Comparison of ENCODE assay signal across 8 cellular contexts in the genomic region with DNA sequence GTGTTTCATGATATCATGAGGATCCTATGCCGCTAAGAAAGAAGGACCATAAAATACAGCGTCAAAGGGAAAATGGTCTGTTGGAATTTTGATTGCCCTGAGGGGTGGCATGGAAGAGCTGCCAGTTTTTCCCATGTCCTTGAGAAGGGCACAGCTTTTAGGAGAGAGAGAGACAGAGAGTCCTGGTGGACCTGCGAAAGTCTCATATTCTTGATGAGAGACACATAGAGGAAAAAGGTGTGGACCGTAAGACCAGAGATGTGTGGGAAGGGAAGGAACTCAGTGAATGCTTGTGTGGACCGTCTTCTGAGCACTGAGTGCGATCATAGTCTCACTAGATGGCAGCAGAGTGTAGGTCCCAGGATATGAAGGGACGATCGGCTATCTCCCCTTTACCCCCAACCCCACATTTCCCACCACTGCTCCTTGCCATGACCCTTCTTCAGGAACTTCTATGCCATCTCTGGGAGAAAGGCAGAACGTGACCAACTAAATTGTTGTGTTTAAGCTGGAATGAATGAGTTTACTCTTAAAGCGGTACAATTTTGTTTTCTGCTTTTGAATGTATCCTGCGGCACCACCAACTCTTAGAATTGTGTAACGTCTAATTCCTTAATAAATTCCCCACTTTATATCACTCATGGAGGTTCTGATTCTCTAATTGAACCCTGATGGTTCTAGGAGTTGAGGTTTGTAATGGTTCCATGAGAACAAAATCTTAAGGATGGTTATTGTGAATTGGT.
DNase-seq lines count a peak whose midpoint lies in the region; ATAC-seq and TF ChIP-seq lines count a peak whose summit lies in the region.

No MANE protein-coding gene starts in this region.

- no peaks in the 10 kb centered on the region for H3K9me3 ChIP-seq in suprapubic skin

- no peaks in the 10 kb centered on the region for H3K36me3 ChIP-seq in suprapubic skin

- H3K4me1 ChIP-seq in suprapubic skin = peaks cover 10% of the 10 kb centered on the region

- DNase-seq in DMS 273 (lab: John Stamatoyannopoulos, UW; ENCODE audit: unreplicated experiment) (peak; percentile 59), DMS 273 treated with DMSO at 0.1 percent for 48 hours (lab: John Stamatoyannopoulos, UW) (no peak), HuH-7 (ENCODE audit: low spot score) (peak; percentile 17), SK-N-DZ (ENCODE audit: low spot score) (peak; percentile 32), fibroblast of villous mesenchyme (ENCODE audit: low read depth) (peak; percentile 38), pons (ENCODE audit: low spot score) (peak; percentile 45), suprapubic skin (ENCODE audit: low spot score in 2 of 2) (no peak)

- peak; percentile 62 for ATAC-seq in GM19025 (IDR thresholded peaks at IDR 0.05; ENCODE audit: low read depth, unreplicated experiment)

- H3K4me3 ChIP-seq in fibroblast of villous mesenchyme (ENCODE audit: low read depth, low read length) (no peak overlapping the region), suprapubic skin (no peak overlapping the region)

- TF ChIP-seq CTCF in fibroblast of villous mesenchyme (IDR thresholded peaks at IDR 0.05; ENCODE audit: insufficient read depth, low read depth, low read length) = peak; percentile 63
- TF ChIP-seq CTCF in suprapubic skin (IDR thresholded peaks at IDR 0.05) = peak in 1 of 2 donors; percentile 50

- no peak overlapping the region for H3K27ac ChIP-seq in suprapubic skin

- TF ChIP-seq POLR2A in suprapubic skin (IDR thresholded peaks at IDR 0.05) = no peak

- WGBS in suprapubic skin = 39% methylated on average over 12 of the region's 12 CpGs

- TF ChIP-seq EP300 in suprapubic skin (IDR thresholded peaks at IDR 0.05) = no peak

- no peaks in the 10 kb centered on the region for H3K27me3 ChIP-seq in suprapubic skin

Comparison
In these comparisons a context has a peak if more than half of its experiments do, and no peak if none do; other contexts are left out.
1. DNase-seq: peak in DMS 273 (single experiment), HuH-7 (single experiment), SK-N-DZ (single experiment), fibroblast of villous mesenchyme (single experiment) and pons (single experiment); none in DMS 273 treated with DMSO at 0.1 percent for 48 hours (single experiment) and suprapubic skin (0 of 2).